Comparison of ENCODE assay signal across 10 cellular contexts in genomic region chr7:155291045-155291530, GRCh38. TPM values are rescaled to one million over a fixed set of nuclear protein-coding genes. Genes with fewer than 3 reads are reported as not detected.
A peak's percentile ranks its signal among the peaks of the same experiment; 100 is the strongest.
DNase-seq lines count a peak whose midpoint lies in the region; ATAC-seq and TF ChIP-seq lines count a peak whose summit lies in the region.
"Had no signal": no experiment of that assay in that cellular context is flagged by ENCODE, and none has a peak within 500 bp of the region (broad histone marks: within the 10 kb centered on the region; RNA-seq: fewer than 3 reads in every experiment).

No MANE protein-coding gene starts in this region.

- intact Hi-C loops in Calu3 (cut with micrococcal nuclease; ENCODE audit: unreplicated experiment): no loop called here

- no peaks in the 10 kb centered on the region for H3K27me3 Mint-ChIP-seq in Calu3 (ENCODE audit: unreplicated experiment)

- in situ Hi-C loops in astrocyte of the spinal cord (cut with HindIII; ENCODE audit: low sequenced_read_pairs): no loop called here

- peak overlapping the region; percentile 20 for H3K4me3 Mint-ChIP-seq in Calu3 (ENCODE audit: low read depth, unreplicated experiment)

- peaks cover 17% of the 10 kb centered on the region for H3K36me3 Mint-ChIP-seq in Calu3 (ENCODE audit: insufficient read depth, unreplicated experiment)

- ATAC-seq in HG03342 (IDR thresholded peaks at IDR 0.05; ENCODE audit: unreplicated experiment) (no peak), GM19452 (IDR thresholded peaks at IDR 0.05; ENCODE audit: unreplicated experiment) (no peak)

- BruUV-seq in Calu3 (replicated peaks; lab: Mats Ljungman, UMichigan): no TSS peak

- CTCF ChIA-PET in Calu3 (lab: Charles Lee) (interaction anchor here (0.6 kb wide), 1 partner anchor 8 kb away, joined by 3 read pairs; no protein-coding TSS in a partner anchor), HEK293T (lab: Yijun Ruan, JAX) (no interaction called here)

- peak; percentile 77 for DNase-seq in Calu3
- DNase-seq in HT1080 (ENCODE audit: low read depth): peak; percentile 80
- peak; percentile 38 for DNase-seq in astrocyte of the spinal cord (ENCODE audit: low read depth, low spot score)
- DNase-seq in mucosa of gallbladder (ENCODE audit: low spot score): peak; percentile 61
- no peak for DNase-seq in NCI-H1417 treated with DMSO at 0.1 percent for 48 hours (lab: John Stamatoyannopoulos, UW)
- no peak for DNase-seq in HEK293T (ENCODE audit: extremely low spot score)
- DNase-seq: amniotic stem cell; stimulated activated CD4-positive, alpha-beta T cell treated with anti-CD3 and anti-CD28 coated beads, Interleukin-2, amount 100 ng/mL, for 24 hours had no signal

- no peak overlapping the region for H3K4me3 ChIP-seq in astrocyte of the spinal cord (ENCODE audit: low read depth, low read length)

- peaks cover 49% of the 10 kb centered on the region for H3K4me1 Mint-ChIP-seq in Calu3 (ENCODE audit: low read depth, unreplicated experiment)

- H3K9me3 Mint-ChIP-seq in Calu3 (ENCODE audit: low read depth, unreplicated experiment): peaks cover 4% of the 10 kb centered on the region

- POLR2A ChIA-PET in HEK293T (lab: Yijun Ruan, JAX): no interaction called here

- H3K27ac Mint-ChIP-seq in Calu3 (ENCODE audit: unreplicated experiment): peak overlapping the region; percentile 74

- TF ChIP-seq CTCF in Calu3 (IDR thresholded peaks at IDR 0.05; ENCODE audit: unreplicated experiment): no peak
- TF ChIP-seq CTCF in astrocyte of the spinal cord (IDR thresholded peaks at IDR 0.05; ENCODE audit: low read depth, low read length): no peak

TF ChIP-seq in HEK293T, 16 proteins besides CTCF, POLR2A, EP300 and RAD21:
- TF ChIP-seq SUZ12 (IDR thresholded peaks at IDR 0.05) (no peak), SP1 (IDR thresholded peaks at IDR 0.05) (no peak), NFRKB (IDR thresholded peaks at IDR 0.05) (no peak), FOXK2 (IDR thresholded peaks at IDR 0.05) (no peak), ARNT (IDR thresholded peaks at IDR 0.05) (no peak), TARDBP (IDR thresholded peaks at IDR 0.05) (no peak), HDGF (IDR thresholded peaks at IDR 0.05; ENCODE audit: borderline replicate concordance) (no peak), ZNF384 (IDR thresholded peaks at IDR 0.05) (no peak), CTBP1 (IDR thresholded peaks at IDR 0.05; ENCODE audit: borderline replicate concordance) (no peak)
TF ChIP-seq in HEK293T: peak in this region for 0.

RNA-seq across cellular contexts. Expression of gene INSIG1, which starts 6.6 kb away (rescaled TPM):
- total RNA-seq in Calu3 (2022) (60.0 and 71.3 TPM in 2 replicates), mucosa of gallbladder (256 TPM)
- 149 and 168 TPM in 2 replicates for total RNA-seq in HT1080 (2014; rRNA removed; shearing (Covaris generic))
- 89.3 and 96.8 TPM in 2 replicates for polyA plus RNA-seq in HT1080 (2015; cell fraction: cytosol; rRNA removed)
- polyA plus RNA-seq in HT1080 (2015; cell fraction: nucleus; rRNA removed): 61.8 and 61.9 TPM in 2 replicates

Comparison
In these comparisons a context has a peak if more than half of its experiments do, and no peak if none do; other contexts are left out.
1. DNase-seq: peak in Calu3 (single experiment), HT1080 (single experiment), astrocyte of the spinal cord (single experiment) and mucosa of gallbladder (single experiment); none in NCI-H1417 treated with DMSO at 0.1 percent for 48 hours (single experiment) and HEK293T (single experiment).